In the genomic region with DNA sequence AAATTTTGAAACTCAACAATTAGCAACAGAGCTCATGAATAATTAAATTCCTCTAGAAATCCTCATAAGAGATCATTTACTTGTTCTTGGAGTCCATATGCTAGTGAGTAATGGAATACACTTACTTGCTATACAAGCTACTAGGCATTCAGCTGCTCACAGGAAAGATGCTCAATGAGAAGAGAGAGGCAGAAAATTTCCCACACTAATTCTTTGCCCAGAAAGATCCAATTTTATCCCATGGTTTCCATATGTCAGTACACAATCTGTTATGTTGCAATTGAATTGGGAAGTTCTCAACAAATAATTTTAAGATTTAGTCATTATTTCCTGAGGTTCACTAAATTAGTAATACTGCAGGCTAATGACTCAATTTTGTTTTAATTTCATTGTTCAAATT, we compare ENCODE assay signal across 28 cellular contexts.
"Had no signal": no experiment of that assay in that cellular context is flagged by ENCODE, and none has a peak within 500 bp of the region (broad histone marks: within the 10 kb centered on the region; RNA-seq: fewer than 3 reads in every experiment).

No MANE protein-coding gene starts in this region.

- H3K4me1 Mint-ChIP-seq: activated CD4-positive, alpha-beta T cell treated with anti-CD3 and anti-CD28 coated beads, Interleukin-2, amount 10 ng/mL, durations not matched to agents 24 days and 14 days; activated naive CD8-positive, alpha-beta T cell treated with anti-CD3 and anti-CD28 coated beads for 36 hours; activated T-helper 17 cell treated with anti-CD3 and anti-CD28 coated beads, Interleukin-2, amount 50 U/mL, for 72 hours had no signal

- H3K9me3 ChIP-seq: SK-N-SH had no signal

- H3K9ac ChIP-seq: SK-N-SH had no signal

- FAIRE-seq: TTC549 had no signal

- H3K9me3 Mint-ChIP-seq: activated CD4-positive, alpha-beta T cell treated with anti-CD3 and anti-CD28 coated beads, Interleukin-2, amount 10 ng/mL, durations not matched to agents 24 days and 14 days; activated CD8-positive, alpha-beta T cell treated with anti-CD3 and anti-CD28 coated beads for 36 hours; activated naive CD8-positive, alpha-beta T cell treated with anti-CD3 and anti-CD28 coated beads for 36 hours; activated T-cell treated with anti-CD3 and anti-CD28 coated beads, Interleukin-2, amount 50 U/mL, for 72 hours; activated T-helper 17 cell treated with anti-CD3 and anti-CD28 coated beads, Interleukin-2, amount 50 U/mL, for 72 hours had no signal

- ATAC-seq: activated CD8-positive, alpha-beta T cell treated with anti-CD3 and anti-CD28 coated beads for 36 hours; activated T-cell treated with anti-CD3 and anti-CD28 coated beads, Interleukin-2, amount 50 U/mL, for 72 hours; activated T-helper 17 cell treated with anti-CD3 and anti-CD28 coated beads, Interleukin-2, amount 50 U/mL, for 72 hours; Panc1 had no signal

- H3K36me3 Mint-ChIP-seq: activated naive CD8-positive, alpha-beta T cell treated with anti-CD3 and anti-CD28 coated beads for 36 hours had no signal

- H3K4me3 Mint-ChIP-seq: activated CD4-positive, alpha-beta T cell treated with anti-CD3 and anti-CD28 coated beads, Interleukin-2, amount 10 ng/mL, durations not matched to agents 24 days and 14 days; activated CD8-positive, alpha-beta T cell treated with anti-CD3 and anti-CD28 coated beads for 36 hours; activated naive CD8-positive, alpha-beta T cell treated with anti-CD3 and anti-CD28 coated beads for 36 hours; activated T-cell treated with anti-CD3 and anti-CD28 coated beads, Interleukin-2, amount 50 U/mL, for 72 hours; activated T-helper 17 cell treated with anti-CD3 and anti-CD28 coated beads, Interleukin-2, amount 50 U/mL, for 72 hours; T-helper 1 cell treated with Interleukin-12 subunit alpha and Interleukin-12 subunit beta and Interleukin-4 antibody, amounts not matched to agents 30 μg/mL and 1 μg/mL, for 36 hours; T-helper 2 cell treated with Interferon-gamma antibody and Interleukin-4, amounts not matched to agents 5 μg/mL and 100 μg/mL, for 36 hours had no signal

- DNase-seq: activated CD4-positive, alpha-beta T cell treated with anti-CD3 and anti-CD28 coated beads, Interleukin-2, amount 10 ng/mL, durations not matched to agents 24 days and 14 days; activated CD4-positive, alpha-beta T cell treated with anti-CD3 and anti-CD28 coated beads, Interleukin-2, amount 50 U/mL, for 4 hours; activated CD8-positive, alpha-beta T cell treated with anti-CD3 and anti-CD28 coated beads for 36 hours; activated effector memory CD4-positive, alpha-beta T cell treated with anti-CD3 and anti-CD28 coated beads, Interleukin-2, amount 50 U/mL, for 16 hours; activated naive CD4-positive, alpha-beta T cell; activated naive CD4-positive, alpha-beta T cell treated with anti-CD3 and anti-CD28 coated beads, Interleukin-2, amount 50 U/mL, for 16 hours; activated naive CD8-positive, alpha-beta T cell treated with anti-CD3 and anti-CD28 coated beads for 36 hours; activated T-cell treated with anti-CD3 and anti-CD28 coated beads, Interleukin-2, amount 50 U/mL, for 1 hour; activated T-cell treated with anti-CD3 and anti-CD28 coated beads, Interleukin-2, amount 50 U/mL, for 72 hours; amniotic stem cell; aorta; brain microvascular endothelial cell; central memory CD4-positive, alpha-beta T cell; KG1; NCI-H1105; NCI-H1417 treated with DMSO at 0.1 percent for 48 hours; NCI-H187 treated with DMSO at 0.1 percent for 48 hours; NCI-H2081; NCI-H345; NCI-H524 treated with DMSO at 0.1 percent for 48 hours; SHP77; SJCRH30; SK-N-SH had no signal

- H3K27ac Mint-ChIP-seq: activated CD4-positive, alpha-beta T cell treated with anti-CD3 and anti-CD28 coated beads, Interleukin-2, amount 10 ng/mL, durations not matched to agents 24 days and 14 days; activated CD8-positive, alpha-beta T cell treated with anti-CD3 and anti-CD28 coated beads for 36 hours; activated naive CD8-positive, alpha-beta T cell treated with anti-CD3 and anti-CD28 coated beads for 36 hours; activated T-cell treated with anti-CD3 and anti-CD28 coated beads, Interleukin-2, amount 50 U/mL, for 72 hours; activated T-helper 17 cell treated with anti-CD3 and anti-CD28 coated beads, Interleukin-2, amount 50 U/mL, for 72 hours; T-helper 1 cell treated with Interleukin-12 subunit alpha and Interleukin-12 subunit beta and Interleukin-4 antibody, amounts not matched to agents 30 μg/mL and 1 μg/mL, for 36 hours; T-helper 2 cell treated with Interferon-gamma antibody and Interleukin-4, amounts not matched to agents 5 μg/mL and 100 μg/mL, for 36 hours had no signal

- H3K27ac ChIP-seq: brain microvascular endothelial cell, SJCRH30 had no signal

- H3K4me2 ChIP-seq: SK-N-SH had no signal

- H3K36me3 ChIP-seq: brain microvascular endothelial cell had no signal

- H3K4me3 ChIP-seq: SJCRH30 had no signal

- H3K27me3 ChIP-seq: brain microvascular endothelial cell, SJCRH30 had no signal
